8 cellular contexts compared by ENCODE assay signal in genomic region chr1:113140588-113141446, GRCh38.
DNase-seq lines count a peak whose midpoint lies in the region; ATAC-seq, FAIRE-seq and TF ChIP-seq lines count a peak whose summit lies in the region.

No MANE protein-coding gene starts in this region.

- WGBS in stomach, 5 donors: 32 to 39% (median 35%) methylated on average over 13 of the region's 13 CpGs

- no TSS peak for BruUV-seq in endothelial cell of umbilical vein (replicated peaks; lab: Mats Ljungman, UMichigan)

- H3K36me3 Mint-ChIP-seq in CD4-positive, alpha-beta T cell (ENCODE audit: low read depth): no peaks in the 10 kb centered on the region

- H3K27ac Mint-ChIP-seq in CD4-positive, alpha-beta T cell: peak overlapping the region; percentile 25

- H3K4me2 ChIP-seq in endothelial cell of umbilical vein (ENCODE audit: insufficient read depth, low read length): no peak overlapping the region

- dilution Hi-C loops in endothelial cell of umbilical vein (cut with MboI; ENCODE audit: extremely low pct_ligation_motif_present, low sequenced_read_pairs): no loop called here

- H3K4me1 ChIP-seq in endothelial cell of umbilical vein (ENCODE audit: control insufficient read depth, extremely low read depth, insufficient read depth, low read length): peaks cover 26% of the 10 kb centered on the region
- peaks cover 26% of the 10 kb centered on the region for H3K4me1 ChIP-seq in mucosa of stomach (ENCODE audit: control insufficient read depth, insufficient read depth, low read length)
- H3K4me1 ChIP-seq in stomach: peaks cover 10 to 50% (median 30%) of the 10 kb centered on the region in 4 donors

- H2AFZ ChIP-seq in endothelial cell of umbilical vein (ENCODE audit: low read depth, low read length): peak overlapping the region; percentile 98

- H3K9me3 ChIP-seq in CD4-positive, alpha-beta T cell (ENCODE audit: control insufficient read depth, low read length): no peaks in the 10 kb centered on the region
- H3K9me3 ChIP-seq in endothelial cell of umbilical vein (replicated peaks; ENCODE audit: control insufficient read depth, insufficient read depth, low read length) (no peaks in the 10 kb centered on the region), mucosa of stomach (ENCODE audit: control insufficient read depth, low read length) (no peaks in the 10 kb centered on the region), stomach (no peaks in the 10 kb centered on the region)

- H3K4me3 Mint-ChIP-seq in CD4-positive, alpha-beta T cell: peak overlapping the region; percentile 63

- H4K20me1 ChIP-seq in endothelial cell of umbilical vein (replicated peaks; ENCODE audit: control insufficient read depth, extremely low read depth, insufficient read depth, low read length): no peaks in the 10 kb centered on the region

- no peaks in the 10 kb centered on the region for H3K79me2 ChIP-seq in endothelial cell of umbilical vein (ENCODE audit: control insufficient read depth, insufficient read depth, low read length)

- H3K36me3 ChIP-seq in endothelial cell of umbilical vein (ENCODE audit: control insufficient read depth in 2 of 2, extremely low read depth in 1 of 2, insufficient read depth in 2 of 2, low read length in 2 of 2) (no peaks in the 10 kb centered on the region), mucosa of stomach (ENCODE audit: control insufficient read depth, insufficient read depth, low read length) (no peaks in the 10 kb centered on the region), stomach (no peaks in the 10 kb centered on the region)

- peak; percentile 83 for TF ChIP-seq CTCF in CD4-positive, alpha-beta T cell (IDR thresholded peaks at IDR 0.05)
- TF ChIP-seq CTCF in endothelial cell of umbilical vein (IDR thresholded peaks at IDR 0.05; ENCODE audit: extremely low read depth in 1 of 2, insufficient read depth in 1 of 2, low read depth in 1 of 2, low read length in 2 of 2) (peak; percentile 77 to 87), stomach (IDR thresholded peaks at IDR 0.05) (peak in 5 of 7 experiments; percentile 64 to 87 (median 74))

- no peaks in the 10 kb centered on the region for H3K9me3 Mint-ChIP-seq in CD4-positive, alpha-beta T cell

- H3K27me3 ChIP-seq in CD4-positive, alpha-beta T cell (ENCODE audit: control insufficient read depth, insufficient read depth, low read length): no peaks in the 10 kb centered on the region
- H3K27me3 ChIP-seq in endothelial cell of umbilical vein (ENCODE audit: control insufficient read depth in 2 of 2, insufficient read depth in 2 of 2, low read length in 2 of 2): no peaks in the 10 kb centered on the region
- no peaks in the 10 kb centered on the region for H3K27me3 ChIP-seq in mucosa of stomach (ENCODE audit: control insufficient read depth, insufficient read depth, low read length)
- no peaks in the 10 kb centered on the region for H3K27me3 ChIP-seq in stomach

- no peaks in the 10 kb centered on the region for H3K27me3 Mint-ChIP-seq in CD4-positive, alpha-beta T cell

- peak; percentile 85 for FAIRE-seq in endothelial cell of umbilical vein (lab: Jason Lieb, UNC)

- peak; percentile 20 to 47 (median 36) for DNase-seq in CD4-positive, alpha-beta T cell
- DNase-seq in HK-2 (ENCODE audit: unreplicated experiment): peak; percentile 41
- DNase-seq in NOMO-1 treated with DMSO at 0.1 percent for 48 hours (lab: John Stamatoyannopoulos, UW; ENCODE audit: unreplicated experiment): peak; percentile 56
- peak; percentile 9 for DNase-seq in activated CD8-positive, alpha-beta memory T cell treated with anti-CD3 and anti-CD28 coated beads, Interleukin-2, amount 50 U/mL, for 24 hours (ENCODE audit: extremely low read depth)
- peak; percentile 64 for DNase-seq in endothelial cell of umbilical vein (ENCODE audit: low read depth, low spot score)
- peak; percentile 70 for DNase-seq in stomach

- no peak overlapping the region for H3K27ac ChIP-seq in CD4-positive, alpha-beta T cell (ENCODE audit: low read depth, low read length)
- no peak overlapping the region for H3K27ac ChIP-seq in endothelial cell of umbilical vein (ENCODE audit: insufficient read depth, low read depth, low read length)
- H3K27ac ChIP-seq in stomach: peak overlapping the region; percentile 3 to 43 (median 16)

- intact Hi-C loops in CD4-positive, alpha-beta T cell (cut with DNase I, micrococcal nuclease): loop anchor here (1.0 to 10.0 kb wide), 7 partner anchors 312 to 1138 kb away; partner anchors contain the start of gene RSBN1 (in 1 of the 2)
- intact Hi-C loops in endothelial cell of umbilical vein (cut with micrococcal nuclease) (loop anchor here (1.0 to 5.0 kb wide), 7 partner anchors 250 to 764 kb away; partner anchors contain the start of genes AP4B1, DCLRE1B, MAGI3 and PHTF1), stomach (cut with DNase I; ENCODE audit: low total_unique reads) (no loop called here)

- TF ChIP-seq EP300 in stomach (IDR thresholded peaks at IDR 0.05): no peak

- TF ChIP-seq POLR2A in endothelial cell of umbilical vein (IDR thresholded peaks at IDR 0.05; ENCODE audit: low read depth, low read length) (no peak), stomach (IDR thresholded peaks at IDR 0.05) (no peak)

- H3K4me3 ChIP-seq in endothelial cell of umbilical vein (replicated peaks in 1 of 3; ENCODE audit: insufficient read depth in 1 of 3, low read depth in 1 of 3, low read length in 3 of 3): no peak overlapping the region
- peak overlapping the region; percentile 23 for H3K4me3 ChIP-seq in mucosa of stomach (ENCODE audit: low read length)
- H3K4me3 ChIP-seq in stomach: peak overlapping the region in 1 of 4 donors; percentile 3

- H3K9me1 ChIP-seq in endothelial cell of umbilical vein (replicated peaks; ENCODE audit: control insufficient read depth, extremely low read depth, insufficient read depth, low read length): no peaks in the 10 kb centered on the region

- no peak overlapping the region for H3K9ac ChIP-seq in endothelial cell of umbilical vein (replicated peaks; ENCODE audit: extremely low read depth, insufficient read depth, low read length)
- H3K9ac ChIP-seq in mucosa of stomach (ENCODE audit: low read length): peak overlapping the region; percentile 22

- peaks cover 34% of the 10 kb centered on the region for H3K4me1 Mint-ChIP-seq in CD4-positive, alpha-beta T cell (ENCODE audit: low read depth)

- peak; percentile 76 for ATAC-seq in CD4-positive, alpha-beta T cell (ENCODE audit: poor library complexity)
- peak; percentile 67 for ATAC-seq in GM19324 (IDR thresholded peaks at IDR 0.05; ENCODE audit: low FRiP score, unreplicated experiment)

- CTCF ChIA-PET in CD4-positive, alpha-beta T cell (lab: Charles Lee): interaction anchor here (1.0 to 1.4 kb wide), 3 partner anchors 8 to 312 kb away, joined by 3 to 4 read pairs (median 4); partner anchors contain the start of gene LRIG2
- CTCF ChIA-PET in endothelial cell of umbilical vein (lab: Charles Lee): interaction anchor here (0.7 to 4.7 kb wide), 11 partner anchors 37 to 806 kb away, joined by 3 to 52 read pairs (median 3); no protein-coding TSS in a partner anchor

- POLR2A ChIA-PET in CD4-positive, alpha-beta T cell (lab: Charles Lee): no interaction called here
- POLR2A ChIA-PET in endothelial cell of umbilical vein (lab: Charles Lee): no interaction called here

TF ChIP-seq in endothelial cell of umbilical vein, 7 proteins besides CTCF, POLR2A, EP300 and RAD21:
- TF ChIP-seq FOS (IDR thresholded peaks at IDR 0.05; ENCODE audit: borderline replicate concordance, insufficient read depth, low read length) (no peak), POLR2AphosphoS5 (IDR thresholded peaks at IDR 0.05; ENCODE audit: insufficient read depth, low read depth, low read length) (no peak), EZH2 (IDR thresholded peaks at IDR 0.05; ENCODE audit: borderline replicate concordance, low read depth, low read length, severe bottlenecking) (no peak), JUN (IDR thresholded peaks at IDR 0.05; ENCODE audit: borderline replicate concordance, insufficient read depth, insufficient read length, low read depth) (no peak), GATA2 (IDR thresholded peaks at IDR 0.05; ENCODE audit: insufficient read depth, insufficient read length, low read depth, low read length) (no peak), MYC (IDR thresholded peaks at IDR 0.05; ENCODE audit: low read depth, low read length) (no peak), MAX (IDR thresholded peaks at IDR 0.05; ENCODE audit: insufficient read depth, insufficient read length) (no peak)

Comparison
In these comparisons a context has a peak if more than half of its experiments do, and no peak if none do; other contexts are left out.
1. DNase-seq: peak in every context shown above with its lines; median percentile 70 in stomach; 64 in endothelial cell of umbilical vein; 56 in NOMO-1 treated with DMSO at 0.1 percent for 48 hours; 41 in HK-2; 36 in CD4-positive, alpha-beta T cell; 9 in activated CD8-positive, alpha-beta memory T cell treated with anti-CD3 and anti-CD28 coated beads, Interleukin-2, amount 50 U/mL, for 24 hours.
2. H3K27ac ChIP-seq: peak in stomach (5 of 5); none in CD4-positive, alpha-beta T cell (single experiment) and endothelial cell of umbilical vein (single experiment).
3. Peak in every context shown above with its lines, with median percentiles within 50 percentile points of each other: CTCF ChIP-seq.